8 cellular contexts compared by ENCODE assay signal in the genomic region with DNA sequence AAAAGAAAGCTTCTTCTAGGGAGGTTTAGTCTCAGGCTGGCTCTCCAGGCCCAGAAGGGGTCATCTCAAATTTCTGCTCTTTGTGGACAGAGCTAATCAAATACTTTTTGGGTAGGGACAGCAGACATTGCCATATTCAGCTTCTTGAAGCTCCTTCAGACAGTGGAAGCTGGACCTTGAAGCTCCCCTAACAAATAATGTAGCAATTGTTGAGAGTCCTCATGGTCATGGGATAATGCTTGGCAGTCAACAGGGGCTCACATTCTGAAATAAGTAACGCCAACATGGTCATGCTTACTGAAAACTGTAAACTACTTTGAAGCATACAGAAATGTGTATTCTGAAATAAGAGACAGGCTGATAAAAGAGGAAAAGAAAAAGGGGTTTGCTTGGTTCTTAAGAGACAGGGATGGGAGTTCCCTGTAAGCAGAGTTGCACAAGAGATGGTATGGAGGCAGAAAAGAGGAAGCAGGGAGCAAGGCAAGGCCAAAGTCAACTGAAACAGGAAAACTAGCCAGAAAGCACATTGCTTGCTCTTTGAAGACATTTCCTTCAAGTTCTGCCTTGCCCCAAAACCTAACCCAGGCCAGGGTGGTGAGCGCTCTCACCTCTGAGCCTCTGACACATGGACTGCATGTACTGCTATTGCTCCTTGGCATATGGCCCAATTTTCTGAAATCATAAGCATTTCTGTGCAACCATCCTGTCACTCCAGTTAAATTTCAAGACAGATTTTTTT. TPM values are rescaled to one million over a fixed set of nuclear protein-coding genes. Genes with fewer than 3 reads are reported as not detected.
DNase-seq lines count a peak whose midpoint lies in the region; ATAC-seq, FAIRE-seq and TF ChIP-seq lines count a peak whose summit lies in the region.

No MANE protein-coding gene starts in this region.

- H2AFZ ChIP-seq in KMS-11 (ENCODE audit: low read depth) (no peak overlapping the region), osteoblast (ENCODE audit: low read length) (no peak overlapping the region)

- H3K79me2 ChIP-seq in KMS-11 (ENCODE audit: insufficient read depth, low read depth) (no peaks in the 10 kb centered on the region), osteoblast (ENCODE audit: insufficient read depth, low read length) (no peaks in the 10 kb centered on the region)

- ATAC-seq in CD4-positive, alpha-beta T cell (ENCODE audit: poor library complexity), result no peak
- ATAC-seq in GM21526 (IDR thresholded peaks at IDR 0.05; ENCODE audit: low FRiP score, unreplicated experiment), result no peak
- ATAC-seq in GM18868 (IDR thresholded peaks at IDR 0.05; ENCODE audit: unreplicated experiment), result no peak

- FAIRE-seq in GM19239 (lab: Jason Lieb, UNC), result peak; percentile 72

- H3K4me3 Mint-ChIP-seq in CD4-positive, alpha-beta T cell, result no peak overlapping the region

- no peak overlapping the region for H3K27ac Mint-ChIP-seq in CD4-positive, alpha-beta T cell

- POLR2A ChIA-PET in CD4-positive, alpha-beta T cell (lab: Charles Lee), result no interaction called here

- no peak overlapping the region for H3K9ac ChIP-seq in KMS-11

- no peaks in the 10 kb centered on the region for H3K9me3 ChIP-seq in osteoblast (ENCODE audit: low read depth, low read length)
- no peaks in the 10 kb centered on the region for H3K9me3 ChIP-seq in CD4-positive, alpha-beta T cell (ENCODE audit: control insufficient read depth, low read length)

- H3K27me3 Mint-ChIP-seq in CD4-positive, alpha-beta T cell, result no peaks in the 10 kb centered on the region

- TF ChIP-seq CTCF in KMS-11 (conservative IDR thresholded peaks at IDR 0.05; ENCODE audit: low read depth, low read length) (no peak), coronary artery (IDR thresholded peaks at IDR 0.05) (no peak), osteoblast (IDR thresholded peaks at IDR 0.05; ENCODE audit: extremely low read depth, low read depth, low read length) (no peak)
- TF ChIP-seq CTCF in CD4-positive, alpha-beta T cell (IDR thresholded peaks at IDR 0.05), result no peak

- intact Hi-C loops in CD4-positive, alpha-beta T cell (cut with DNase I, micrococcal nuclease), result no loop called here

- H3K27me3 ChIP-seq in KMS-11 (ENCODE audit: insufficient read depth, low read depth) (no peaks in the 10 kb centered on the region), osteoblast (ENCODE audit: insufficient read depth, low read length) (no peaks in the 10 kb centered on the region)
- H3K27me3 ChIP-seq in CD4-positive, alpha-beta T cell (ENCODE audit: control insufficient read depth, insufficient read depth, low read length), result no peaks in the 10 kb centered on the region

- DNase-seq in GM19239 (ENCODE audit: insufficient read length, low spot score) (no peak), coronary artery (ENCODE audit: low spot score) (no peak), osteoblast (ENCODE audit: insufficient read length, low spot score, missing footprints) (peak; percentile 46)
- DNase-seq in CD4-positive, alpha-beta T cell, result no peak
- no peak for DNase-seq in activated T-cell treated with anti-CD3 and anti-CD28 coated beads, Interleukin-2, amount 50 U/mL, for 48 hours

- CTCF ChIA-PET in CD4-positive, alpha-beta T cell (lab: Charles Lee), result no interaction called here

- no peaks in the 10 kb centered on the region for H3K9me3 Mint-ChIP-seq in CD4-positive, alpha-beta T cell

- H3K27ac ChIP-seq in KMS-11, result no peak overlapping the region; the same call in 1 of the 2 replicates
- peak overlapping the region; percentile 61 to 79 for H3K27ac ChIP-seq in coronary artery
- H3K27ac ChIP-seq in osteoblast (ENCODE audit: low read depth, low read length), result peak overlapping the region; percentile 27
- H3K27ac ChIP-seq in CD4-positive, alpha-beta T cell (ENCODE audit: low read depth, low read length), result no peak overlapping the region

- H3K36me3 ChIP-seq in KMS-11 (ENCODE audit: insufficient read depth) (no peaks in the 10 kb centered on the region), osteoblast (ENCODE audit: insufficient read depth, low read length) (no peaks in the 10 kb centered on the region)

- H4K20me1 ChIP-seq in KMS-11 (ENCODE audit: insufficient read depth) (no peaks in the 10 kb centered on the region), osteoblast (ENCODE audit: insufficient read depth, low read length) (no peaks in the 10 kb centered on the region)

- H3K4me1 ChIP-seq in KMS-11 (ENCODE audit: low read depth, poor library complexity, severe bottlenecking) (peaks cover 98% of the 10 kb centered on the region), osteoblast (ENCODE audit: insufficient read depth, low read length) (peaks cover 55% of the 10 kb centered on the region)

- H3K4me2 ChIP-seq in KMS-11 (peak overlapping the region; percentile 97; the same call in 1 of the 2 replicates), osteoblast (ENCODE audit: insufficient read depth, low read length) (no peak overlapping the region)

- peaks cover 12% of the 10 kb centered on the region for H3K36me3 Mint-ChIP-seq in CD4-positive, alpha-beta T cell (ENCODE audit: low read depth)

- no peak overlapping the region for H3K4me3 ChIP-seq in KMS-11 (IDR thresholded peaks at IDR 0.05; ENCODE audit: insufficient read depth, low read depth, low read length)
- no peak overlapping the region for H3K4me3 ChIP-seq in coronary artery
- no peak overlapping the region for H3K4me3 ChIP-seq in osteoblast (ENCODE audit: insufficient read depth, low read length)

- peaks cover 11% of the 10 kb centered on the region for H3K4me1 Mint-ChIP-seq in CD4-positive, alpha-beta T cell (ENCODE audit: low read depth)

RNA-seq across cellular contexts. Expression of a gene that starts 53.1 kb away (rescaled TPM):
- total RNA-seq in osteoblast, result 108 and 124 TPM in 2 replicates
- 100 to 1,000 TPM; 295 to 296 TPM for total RNA-seq in CD4-positive, alpha-beta T cell

Comparison
In these comparisons a context has a peak if more than half of its experiments do, and no peak if none do; other contexts are left out.
1. H3K27ac ChIP-seq: peak in coronary artery (2 of 2) and osteoblast (single experiment); none in KMS-11 (single experiment) and CD4-positive, alpha-beta T cell (single experiment).